ENCODE assay signal across 1 cellular context in genomic region chr1:110870721-110871388, GRCh38.
TF ChIP-seq lines count a peak whose summit lies in the region.

No MANE protein-coding gene starts in this region.

TF ChIP-seq in H1, 55 proteins besides CTCF, POLR2A, EP300 and RAD21:
- no peak for TF ChIP-seq ATF2 (IDR thresholded peaks at IDR 0.05; ENCODE audit: low read length)
- TF ChIP-seq RFX5 (IDR thresholded peaks at IDR 0.05; ENCODE audit: borderline replicate concordance, low read depth, low read length) = no peak
- no peak for TF ChIP-seq USF2 (IDR thresholded peaks at IDR 0.05; ENCODE audit: low read length)
- TF ChIP-seq CHD7 (IDR thresholded peaks at IDR 0.05; ENCODE audit: insufficient replicate concordance, low read length) = no peak
- no peak for TF ChIP-seq HDAC2 (IDR thresholded peaks at IDR 0.05; ENCODE audit: borderline replicate concordance in 1 of 2, low read depth in 2 of 2, low read length in 2 of 2)
- TF ChIP-seq MAX (IDR thresholded peaks at IDR 0.05) = no peak
